ENCODE assay signal across 1 cellular context in the genomic region with DNA sequence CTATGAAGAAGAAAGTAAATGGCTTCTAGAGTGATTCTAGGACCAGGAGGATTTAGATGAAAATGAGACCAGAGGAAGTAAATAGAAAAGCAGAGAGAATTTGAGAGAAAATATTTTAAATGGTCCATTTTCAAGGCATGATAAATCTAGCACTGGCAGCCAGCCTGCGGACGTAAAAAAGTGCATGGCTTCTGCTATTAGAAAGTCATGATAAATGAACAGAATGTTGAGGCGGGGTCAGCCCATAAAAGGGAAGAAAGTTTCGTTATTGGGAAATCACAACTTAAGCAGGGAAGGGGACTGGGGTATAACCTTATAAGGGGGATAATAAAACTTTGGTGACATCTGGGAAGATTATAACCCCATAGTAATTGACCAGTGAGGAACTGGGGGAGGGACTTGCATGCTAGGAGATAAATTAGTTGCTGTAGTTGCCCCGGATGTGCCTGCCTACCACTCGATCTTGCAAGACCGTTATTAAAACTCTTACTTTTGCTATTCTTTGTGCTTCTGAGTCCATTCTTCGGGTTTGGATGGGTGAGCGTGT.
TF ChIP-seq lines count a peak whose summit lies in the region.

No MANE protein-coding gene starts in this region.

TF ChIP-seq in IMR-90, 13 proteins besides CTCF, POLR2A, EP300 and RAD21 (continued from another document):
- TF ChIP-seq, protein P1, sequence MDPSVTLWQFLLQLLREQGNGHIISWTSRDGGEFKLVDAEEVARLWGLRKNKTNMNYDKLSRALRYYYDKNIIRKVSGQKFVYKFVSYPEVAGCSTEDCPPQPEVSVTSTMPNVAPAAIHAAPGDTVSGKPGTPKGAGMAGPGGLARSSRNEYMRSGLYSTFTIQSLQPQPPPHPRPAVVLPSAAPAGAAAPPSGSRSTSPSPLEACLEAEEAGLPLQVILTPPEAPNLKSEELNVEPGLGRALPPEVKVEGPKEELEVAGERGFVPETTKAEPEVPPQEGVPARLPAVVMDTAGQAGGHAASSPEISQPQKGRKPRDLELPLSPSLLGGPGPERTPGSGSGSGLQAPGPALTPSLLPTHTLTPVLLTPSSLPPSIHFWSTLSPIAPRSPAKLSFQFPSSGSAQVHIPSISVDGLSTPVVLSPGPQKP (IDR thresholded peaks at IDR 0.05; ENCODE audit: borderline replicate concordance, low read depth, low read length) = no peak
- no peak for TF ChIP-seq FOS (IDR thresholded peaks at IDR 0.05; ENCODE audit: low read depth, low read length)
- TF ChIP-seq SMC3 (IDR thresholded peaks at IDR 0.05; ENCODE audit: low read depth, low read length) = no peak
- TF ChIP-seq MXI1 (IDR thresholded peaks at IDR 0.05; ENCODE audit: borderline replicate concordance, low read depth, low read length) = no peak
